In the genomic region with DNA sequence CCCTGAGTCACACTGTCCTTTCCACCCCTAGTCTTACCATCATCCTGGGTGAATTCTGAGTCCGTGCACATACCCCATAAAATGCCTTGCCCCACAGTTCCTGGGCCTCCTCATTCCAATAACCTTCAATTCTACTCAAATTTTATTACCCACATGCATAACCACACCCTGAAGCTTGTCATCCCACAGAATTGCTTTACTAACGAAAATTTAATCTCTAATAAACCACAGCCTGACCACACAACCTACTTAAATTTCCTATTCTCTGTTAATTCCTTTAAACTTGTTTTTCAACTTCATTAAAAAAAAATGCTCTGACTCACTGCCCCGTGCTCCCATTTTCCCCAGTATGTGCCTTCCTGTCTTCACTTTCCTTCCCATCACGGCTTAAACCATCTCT, we compare ENCODE assay signal across 14 cellular contexts.
DNase-seq lines count a peak whose midpoint lies in the region; ATAC-seq and TF ChIP-seq lines count a peak whose summit lies in the region.
"Had no signal": no experiment of that assay in that cellular context is flagged by ENCODE, and none has a peak within 500 bp of the region (broad histone marks: within the 10 kb centered on the region; RNA-seq: fewer than 3 reads in every experiment).

No MANE protein-coding gene starts in this region.

- H2AFZ ChIP-seq in Karpas-422 (ENCODE audit: low read length), result no peak overlapping the region

- no peak for TF ChIP-seq CTCF in astrocyte of the cerebellum (IDR thresholded peaks at IDR 0.05; ENCODE audit: low read depth, low read length, missing control alignments)

- no peaks in the 10 kb centered on the region for H3K79me2 ChIP-seq in Karpas-422 (ENCODE audit: low read length)

- no peaks in the 10 kb centered on the region for H3K27me3 ChIP-seq in Karpas-422 (ENCODE audit: low read length)

- H3K4me2 ChIP-seq in Karpas-422 (ENCODE audit: low read depth, low read length, poor library complexity, severe bottlenecking), result no peak overlapping the region

- H3K9ac ChIP-seq in Karpas-422 (ENCODE audit: low read length), result no peak overlapping the region

- no peak overlapping the region for H3K4me3 Mint-ChIP-seq in activated naive CD4-positive, alpha-beta T cell treated with anti-CD3 and anti-CD28 coated beads for 36 hours
- no peak overlapping the region for H3K4me3 Mint-ChIP-seq in activated naive CD4-positive, alpha-beta T cell treated with anti-CD3 and anti-CD28 coated beads, Interleukin-2, amount 10 ng/mL, durations not matched to agents 7 days and 5 days
- H3K4me3 Mint-ChIP-seq: dendritic cell treated with granulocyte-macrophage colony-stimulating factor and Interleukin-4, amounts not matched to agents 40 ng/mL and 50 ng/mL, for 4 days had no signal

- no peaks in the 10 kb centered on the region for H3K9me3 ChIP-seq in Karpas-422 (ENCODE audit: low read length)

- H3K4me1 ChIP-seq in Karpas-422 (ENCODE audit: low read length), result no peaks in the 10 kb centered on the region

- H3K4me3 ChIP-seq in astrocyte of the cerebellum (ENCODE audit: low read depth, low read length), result no peak overlapping the region
- H3K4me3 ChIP-seq in Karpas-422 (ENCODE audit: low read length), result no peak overlapping the region
- H3K4me3 ChIP-seq: SK-N-MC had no signal

- no peak overlapping the region for H3K27ac Mint-ChIP-seq in activated naive CD4-positive, alpha-beta T cell treated with anti-CD3 and anti-CD28 coated beads for 36 hours
- H3K27ac Mint-ChIP-seq in activated naive CD4-positive, alpha-beta T cell treated with anti-CD3 and anti-CD28 coated beads, Interleukin-2, amount 10 ng/mL, durations not matched to agents 7 days and 5 days, result no peak overlapping the region
- H3K27ac Mint-ChIP-seq: dendritic cell treated with granulocyte-macrophage colony-stimulating factor and Interleukin-4, amounts not matched to agents 40 ng/mL and 50 ng/mL, for 4 days had no signal

- DNase-seq in AG20443 (ENCODE audit: low spot score), result peak; percentile 76
- DNase-seq in HT1080 (ENCODE audit: low read depth), result peak; percentile 99
- peak; percentile 81 for DNase-seq in astrocyte of the cerebellum (ENCODE audit: low read depth)
- peak; percentile 98 for DNase-seq in kidney tubule cell (ENCODE audit: low spot score)
- no peak for DNase-seq in activated naive CD4-positive, alpha-beta T cell treated with anti-CD3 and anti-CD28 coated beads for 36 hours
- no peak for DNase-seq in Karpas-422
- DNase-seq in activated naive CD4-positive, alpha-beta T cell treated with anti-CD3 and anti-CD28 coated beads, Interleukin-2, amount 10 ng/mL, durations not matched to agents 7 days and 5 days, result no peak
- DNase-seq: COR-L47, MV-4-11, NCI-H526 had no signal

- no peaks in the 10 kb centered on the region for H4K20me1 ChIP-seq in Karpas-422 (ENCODE audit: insufficient read depth, low read depth, low read length)

- intact Hi-C loops in activated naive CD4-positive, alpha-beta T cell treated with anti-CD3 and anti-CD28 coated beads for 36 hours (cut with micrococcal nuclease), result no loop called here

- no peaks in the 10 kb centered on the region for H3K4me1 Mint-ChIP-seq in activated naive CD4-positive, alpha-beta T cell treated with anti-CD3 and anti-CD28 coated beads for 36 hours (ENCODE audit: low read depth)
- H3K4me1 Mint-ChIP-seq in activated naive CD4-positive, alpha-beta T cell treated with anti-CD3 and anti-CD28 coated beads, Interleukin-2, amount 10 ng/mL, durations not matched to agents 7 days and 5 days, result no peaks in the 10 kb centered on the region

- peaks cover 16% of the 10 kb centered on the region for H3K27me3 Mint-ChIP-seq in activated naive CD4-positive, alpha-beta T cell treated with anti-CD3 and anti-CD28 coated beads for 36 hours (ENCODE audit: low read depth)
- peaks cover 8% of the 10 kb centered on the region for H3K27me3 Mint-ChIP-seq in activated naive CD4-positive, alpha-beta T cell treated with anti-CD3 and anti-CD28 coated beads, Interleukin-2, amount 10 ng/mL, durations not matched to agents 7 days and 5 days

- H3K27ac ChIP-seq in Karpas-422 (ENCODE audit: low read length), result no peak overlapping the region
- H3K27ac ChIP-seq: SK-N-MC had no signal

- CTCF ChIA-PET in activated naive CD4-positive, alpha-beta T cell treated with anti-CD3 and anti-CD28 coated beads for 36 hours (lab: Charles Lee), result no interaction called here
- CTCF ChIA-PET in activated naive CD4-positive, alpha-beta T cell treated with anti-CD3 and anti-CD28 coated beads, Interleukin-2, amount 10 ng/mL, durations not matched to agents 7 days and 5 days (lab: Charles Lee), result no interaction called here

- no peaks in the 10 kb centered on the region for H3K36me3 Mint-ChIP-seq in activated naive CD4-positive, alpha-beta T cell treated with anti-CD3 and anti-CD28 coated beads for 36 hours (ENCODE audit: low read depth)
- H3K36me3 Mint-ChIP-seq in activated naive CD4-positive, alpha-beta T cell treated with anti-CD3 and anti-CD28 coated beads, Interleukin-2, amount 10 ng/mL, durations not matched to agents 7 days and 5 days, result no peaks in the 10 kb centered on the region

- no peaks in the 10 kb centered on the region for H3K9me3 Mint-ChIP-seq in activated naive CD4-positive, alpha-beta T cell treated with anti-CD3 and anti-CD28 coated beads for 36 hours
- H3K9me3 Mint-ChIP-seq in activated naive CD4-positive, alpha-beta T cell treated with anti-CD3 and anti-CD28 coated beads, Interleukin-2, amount 10 ng/mL, durations not matched to agents 7 days and 5 days, result no peaks in the 10 kb centered on the region
- H3K9me3 Mint-ChIP-seq: dendritic cell treated with granulocyte-macrophage colony-stimulating factor and Interleukin-4, amounts not matched to agents 40 ng/mL and 50 ng/mL, for 4 days had no signal

- H3K9me2 ChIP-seq in Karpas-422 (replicated peaks; ENCODE audit: insufficient read depth, low read length), result no peaks in the 10 kb centered on the region

- in situ Hi-C loops in astrocyte of the cerebellum (cut with HindIII; ENCODE audit: low sequenced_read_pairs), result no loop called here

- H3K36me3 ChIP-seq in Karpas-422 (ENCODE audit: insufficient read depth, low read length), result no peaks in the 10 kb centered on the region

- ATAC-seq in HG02973 (IDR thresholded peaks at IDR 0.05; ENCODE audit: unreplicated experiment), result no peak
- ATAC-seq: sciatic nerve had no signal

Comparison
In these comparisons a context has a peak if more than half of its experiments do, and no peak if none do; other contexts are left out.
1. DNase-seq: peak in AG20443 (single experiment), HT1080 (single experiment), astrocyte of the cerebellum (single experiment) and kidney tubule cell (single experiment); none in activated naive CD4-positive, alpha-beta T cell treated with anti-CD3 and anti-CD28 coated beads for 36 hours (single experiment), Karpas-422 (single experiment) and activated naive CD4-positive, alpha-beta T cell treated with anti-CD3 and anti-CD28 coated beads, Interleukin-2, amount 10 ng/mL, durations not matched to agents 7 days and 5 days (single experiment).